1 cellular context compared by ENCODE assay signal in genomic region chr2:65430515-65431416, GRCh38.
TF ChIP-seq lines count a peak whose summit lies in the region.

No MANE protein-coding gene starts in this region.

TF ChIP-seq in K562, 482 proteins besides CTCF, POLR2A, EP300 and RAD21 (continued from another document):
- TF ChIP-seq, protein P1, sequence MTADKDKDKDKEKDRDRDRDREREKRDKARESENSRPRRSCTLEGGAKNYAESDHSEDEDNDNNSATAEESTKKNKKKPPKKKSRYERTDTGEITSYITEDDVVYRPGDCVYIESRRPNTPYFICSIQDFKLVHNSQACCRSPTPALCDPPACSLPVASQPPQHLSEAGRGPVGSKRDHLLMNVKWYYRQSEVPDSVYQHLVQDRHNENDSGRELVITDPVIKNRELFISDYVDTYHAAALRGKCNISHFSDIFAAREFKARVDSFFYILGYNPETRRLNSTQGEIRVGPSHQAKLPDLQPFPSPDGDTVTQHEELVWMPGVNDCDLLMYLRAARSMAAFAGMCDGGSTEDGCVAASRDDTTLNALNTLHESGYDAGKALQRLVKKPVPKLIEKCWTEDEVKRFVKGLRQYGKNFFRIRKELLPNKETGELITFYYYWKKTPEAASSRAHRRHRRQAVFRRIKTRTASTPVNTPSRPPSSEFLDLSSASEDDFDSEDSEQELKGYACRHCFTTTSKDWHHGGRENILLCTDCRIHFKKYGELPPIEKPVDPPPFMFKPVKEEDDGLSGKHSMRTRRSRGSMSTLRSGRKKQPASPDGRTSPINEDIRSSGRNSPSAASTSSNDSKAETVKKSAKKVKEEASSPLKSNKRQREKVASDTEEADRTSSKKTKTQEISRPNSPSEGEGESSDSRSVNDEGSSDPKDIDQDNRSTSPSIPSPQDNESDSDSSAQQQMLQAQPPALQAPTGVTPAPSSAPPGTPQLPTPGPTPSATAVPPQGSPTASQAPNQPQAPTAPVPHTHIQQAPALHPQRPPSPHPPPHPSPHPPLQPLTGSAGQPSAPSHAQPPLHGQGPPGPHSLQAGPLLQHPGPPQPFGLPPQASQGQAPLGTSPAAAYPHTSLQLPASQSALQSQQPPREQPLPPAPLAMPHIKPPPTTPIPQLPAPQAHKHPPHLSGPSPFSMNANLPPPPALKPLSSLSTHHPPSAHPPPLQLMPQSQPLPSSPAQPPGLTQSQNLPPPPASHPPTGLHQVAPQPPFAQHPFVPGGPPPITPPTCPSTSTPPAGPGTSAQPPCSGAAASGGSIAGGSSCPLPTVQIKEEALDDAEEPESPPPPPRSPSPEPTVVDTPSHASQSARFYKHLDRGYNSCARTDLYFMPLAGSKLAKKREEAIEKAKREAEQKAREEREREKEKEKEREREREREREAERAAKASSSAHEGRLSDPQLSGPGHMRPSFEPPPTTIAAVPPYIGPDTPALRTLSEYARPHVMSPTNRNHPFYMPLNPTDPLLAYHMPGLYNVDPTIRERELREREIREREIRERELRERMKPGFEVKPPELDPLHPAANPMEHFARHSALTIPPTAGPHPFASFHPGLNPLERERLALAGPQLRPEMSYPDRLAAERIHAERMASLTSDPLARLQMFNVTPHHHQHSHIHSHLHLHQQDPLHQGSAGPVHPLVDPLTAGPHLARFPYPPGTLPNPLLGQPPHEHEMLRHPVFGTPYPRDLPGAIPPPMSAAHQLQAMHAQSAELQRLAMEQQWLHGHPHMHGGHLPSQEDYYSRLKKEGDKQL (CRISPR knock-in tag; IDR thresholded peaks at IDR 0.05; ENCODE audit: borderline replicate concordance) = peak; percentile 82; the same call in 1 of the 2 replicates
- TF ChIP-seq USF2 (CRISPR knock-in tag; IDR thresholded peaks at IDR 0.05) = peak; percentile 28
